Comparison of ENCODE assay signal across 2 cellular contexts in genomic region chr7:41627921-41628320, GRCh38.
TF ChIP-seq lines count a peak whose summit lies in the region.

No MANE protein-coding gene starts in this region.

TF ChIP-seq in IMR-90, 13 proteins besides CTCF, POLR2A, EP300 and RAD21 (continued from another document):
- TF ChIP-seq ELK1 (IDR thresholded peaks at IDR 0.05; ENCODE audit: borderline replicate concordance, low read depth, low read length) (no peak), RFX5 (IDR thresholded peaks at IDR 0.05; ENCODE audit: low read depth, low read length) (no peak), MAZ (IDR thresholded peaks at IDR 0.05; ENCODE audit: borderline replicate concordance, low read depth, low read length) (no peak), USF2 (IDR thresholded peaks at IDR 0.05; ENCODE audit: low read depth, low read length) (no peak), RCOR1 (IDR thresholded peaks at IDR 0.05; ENCODE audit: insufficient replicate concordance, low read length) (no peak), SMC3 (IDR thresholded peaks at IDR 0.05; ENCODE audit: low read depth, low read length) (no peak), BHLHE40 (IDR thresholded peaks at IDR 0.05; ENCODE audit: low read depth, low read length) (no peak), NFE2L2 (IDR thresholded peaks at IDR 0.05; ENCODE audit: low read depth, low read length) (no peak)

TF ChIP-seq in WTC11, 78 proteins besides CTCF, POLR2A, EP300 and RAD21 (continued from another document):
- TF ChIP-seq PREB (CRISPR knock-in tag; IDR thresholded peaks at IDR 0.05; ENCODE audit: borderline replicate concordance) (no peak), ELF4 (CRISPR knock-in tag; IDR thresholded peaks at IDR 0.05; ENCODE audit: low read depth) (no peak), ZSCAN18 (CRISPR knock-in tag; IDR thresholded peaks at IDR 0.05) (no peak), ZNF425 (CRISPR knock-in tag; conservative IDR thresholded peaks at IDR 0.05) (no peak), NFATC4 (CRISPR knock-in tag; IDR thresholded peaks at IDR 0.05) (no peak), FOXP4 (CRISPR knock-in tag; IDR thresholded peaks at IDR 0.05) (no peak; the same call in 1 of the 2 replicates), E2F4 (CRISPR knock-in tag; IDR thresholded peaks at IDR 0.05; ENCODE audit: borderline replicate concordance, low read depth) (no peak), AR (CRISPR knock-in tag; IDR thresholded peaks at IDR 0.05) (no peak), GRHL2 (CRISPR knock-in tag; IDR thresholded peaks at IDR 0.05; ENCODE audit: insufficient replicate concordance, severe bottlenecking) (no peak), CREM (CRISPR knock-in tag; IDR thresholded peaks at IDR 0.05) (no peak), IRF2 (CRISPR knock-in tag; IDR thresholded peaks at IDR 0.05; ENCODE audit: borderline replicate concordance, low read depth) (no peak)
